16 cellular contexts compared by ENCODE assay signal in genomic region chr5:9455826-9456434, GRCh38.
DNase-seq lines count a peak whose midpoint lies in the region; ATAC-seq and TF ChIP-seq lines count a peak whose summit lies in the region.
"Had no signal": no experiment of that assay in that cellular context is flagged by ENCODE, and none has a peak within 500 bp of the region (broad histone marks: within the 10 kb centered on the region; RNA-seq: fewer than 3 reads in every experiment).

No MANE protein-coding gene starts in this region.

- ATAC-seq in sciatic nerve (peak; percentile 59), GM21360 (IDR thresholded peaks at IDR 0.05; ENCODE audit: unreplicated experiment) (no peak), GM18861 (IDR thresholded peaks at IDR 0.05; ENCODE audit: unreplicated experiment) (no peak)
- ATAC-seq: activated T-cell treated with anti-CD3 and anti-CD28 coated beads, Interleukin-2, amount 50 U/mL, for 4 hours; natural killer cell had no signal

- DNase-seq in mammary epithelial cell (no peak), sciatic nerve (ENCODE audit: low spot score) (no peak)
- DNase-seq in stimulated activated naive CD4-positive, alpha-beta T cell (lab: John Stamatoyannopoulos, UW): no peak
- DNase-seq: activated CD4-positive, alpha-beta T cell treated with anti-CD3 and anti-CD28 coated beads, Interleukin-2, amount 50 U/mL, for 4 hours; activated T-cell treated with anti-CD3 and anti-CD28 coated beads, Interleukin-2, amount 50 U/mL, for 4 hours; BE2C; DMS 273 treated with DMSO at 0.1 percent for 48 hours; effector CD4-positive, alpha-beta T cell; natural killer cell; NCI-H1105 treated with DMSO at 0.1 percent for 48 hours; NCI-H226; SW 1271 had no signal

- H3K27ac ChIP-seq in HUES6 (ENCODE audit: low read depth, low read length) (peak overlapping the region; percentile 60), mammary epithelial cell (ENCODE audit: insufficient read depth, low read depth, low read length) (no peak overlapping the region), layer of hippocampus (ENCODE audit: low read depth, low read length) (peak overlapping the region; percentile 15)

- CTCF ChIA-PET in mammary epithelial cell (lab: Charles Lee; ENCODE audit: low non-redundant PET): no interaction called here

- intact Hi-C loops in mammary epithelial cell (cut with micrococcal nuclease): no loop called here
- intact Hi-C loops in sciatic nerve (cut with DNase I): no loop called here

- H3K9me3 ChIP-seq in HUES6 (ENCODE audit: control insufficient read depth, insufficient read depth, low read depth, low read length): peaks cover 9% of the 10 kb centered on the region
- H3K9me3 ChIP-seq in mammary epithelial cell (replicated peaks; ENCODE audit: insufficient read depth, low read length): peaks cover 5% of the 10 kb centered on the region
- H3K9me3 ChIP-seq: BE2C had no signal

- peak overlapping the region; percentile 24 for H3K9ac ChIP-seq in HUES6 (ENCODE audit: low read length)
- no peak overlapping the region for H3K9ac ChIP-seq in mammary epithelial cell (ENCODE audit: insufficient read depth, low read length)

- no peaks in the 10 kb centered on the region for H3K36me3 ChIP-seq in HUES6 (ENCODE audit: control insufficient read depth, insufficient read depth, low read length)
- no peaks in the 10 kb centered on the region for H3K36me3 ChIP-seq in mammary epithelial cell (ENCODE audit: insufficient read depth, low read length)
- H3K36me3 ChIP-seq: BE2C had no signal

- no peak overlapping the region for H3K4me2 ChIP-seq in mammary epithelial cell (ENCODE audit: insufficient read depth, low read depth, low read length)

- no peak overlapping the region for H3K4me3 ChIP-seq in HUES6 (ENCODE audit: low read depth, low read length)
- H3K4me3 ChIP-seq in mammary epithelial cell (replicated peaks in 1 of 3; ENCODE audit: insufficient read depth in 1 of 3, low read depth in 2 of 3, low read length in 3 of 3): no peak overlapping the region

- no peak for TF ChIP-seq CTCF in mammary epithelial cell (conservative IDR thresholded peaks at IDR 0.05 in 1 of 2, IDR thresholded peaks at IDR 0.05 in 1 of 2; ENCODE audit: extremely low read depth in 1 of 2, insufficient read depth in 1 of 2, low read depth in 1 of 2, low read length in 2 of 2)

- H2AFZ ChIP-seq in mammary epithelial cell (ENCODE audit: low read depth, low read length): peak overlapping the region; percentile 42

- WGBS in mammary epithelial cell (ENCODE audit: low coverage, missing lambda C conversion rate): 44% methylated on average over 4 of the region's 4 CpGs

- no peaks in the 10 kb centered on the region for H3K27me3 ChIP-seq in HUES6 (ENCODE audit: control insufficient read depth, insufficient read depth, low read length)
- no peaks in the 10 kb centered on the region for H3K27me3 ChIP-seq in mammary epithelial cell (ENCODE audit: insufficient read depth, low read length)
- H3K27me3 ChIP-seq in layer of hippocampus (ENCODE audit: control insufficient read depth, insufficient read depth, low read length): no peaks in the 10 kb centered on the region
- H3K27me3 ChIP-seq: BE2C had no signal

- dilution Hi-C loops in mammary epithelial cell (cut with HindIII; ENCODE audit: low sequenced_read_pairs): no loop called here

- peaks cover 19% of the 10 kb centered on the region for H3K4me1 ChIP-seq in HUES6 (ENCODE audit: control insufficient read depth, insufficient read depth, low read length)
- H3K4me1 ChIP-seq in mammary epithelial cell (ENCODE audit: insufficient read depth, low read length): no peaks in the 10 kb centered on the region
- H3K4me1 ChIP-seq: BE2C had no signal

- H4K20me1 ChIP-seq in mammary epithelial cell (ENCODE audit: insufficient read depth, low read length): no peaks in the 10 kb centered on the region

- in situ Hi-C loops in mammary epithelial cell (cut with MboI; ENCODE audit: low sequenced_read_pairs in 2 of 2): no loop called here

- no TSS peak for BruUV-seq in mammary epithelial cell (replicated peaks; lab: Mats Ljungman, UMichigan)

- no peaks in the 10 kb centered on the region for H3K79me2 ChIP-seq in mammary epithelial cell (ENCODE audit: insufficient read depth, low read length)
